In genomic region chr9:22119537-22120167, GRCh38 we compare ENCODE assay signal across 9 cellular contexts.
DNase-seq lines count a peak whose midpoint lies in the region; ATAC-seq, FAIRE-seq and TF ChIP-seq lines count a peak whose summit lies in the region.
"Had no signal": no experiment of that assay in that cellular context is flagged by ENCODE, and none has a peak within 500 bp of the region (broad histone marks: within the 10 kb centered on the region; RNA-seq: fewer than 3 reads in every experiment).

No MANE protein-coding gene starts in this region.

- H3K36me3 Mint-ChIP-seq in activated naive CD8-positive, alpha-beta T cell treated with anti-CD3 and anti-CD28 coated beads, Interleukin-2, amount 50 U/mL, for 24 hours (ENCODE audit: low read depth) = no peaks in the 10 kb centered on the region

- no peak for TF ChIP-seq RAD21 in HepG2 (CRISPR knock-in tag; IDR thresholded peaks at IDR 0.05)

- POLR2A ChIA-PET in HepG2 (lab: Yijun Ruan, JAX) = interaction anchor here (0.7 to 1.1 kb wide), 2 partner anchors 111 to 317 kb away, joined by 4 to 5 read pairs; partner anchors contain the start of genes CDKN2B and MTAP

- H3K9me3 ChIP-seq in HepG2 (ENCODE audit: low read length) = no peaks in the 10 kb centered on the region

- no peak overlapping the region for H2AFZ ChIP-seq in HepG2 (ENCODE audit: low read length)

- H4K20me1 ChIP-seq in HepG2 (ENCODE audit: insufficient read depth, low read length) = no peaks in the 10 kb centered on the region

- no peak for TF ChIP-seq POLR2A in HepG2 (IDR thresholded peaks at IDR 0.05; ENCODE audit: insufficient read depth in 1 of 2, low read depth in 2 of 2, low read length in 2 of 2)

- CTCF ChIA-PET in HepG2 (lab: Yijun Ruan, JAX; ENCODE audit: low intra/inter-chr PET ratio, low total read pairs) = interaction anchor here (3.5 kb wide), 1 partner anchor 306 kb away, joined by 20 read pairs; no protein-coding TSS in a partner anchor

- no peak for TF ChIP-seq EP300 in HepG2 (IDR thresholded peaks at IDR 0.05; ENCODE audit: low read depth in 2 of 2, low read length in 2 of 2)
- no peak for TF ChIP-seq EP300 in HepG2 (CRISPR knock-in tag; IDR thresholded peaks at IDR 0.05; ENCODE audit: borderline replicate concordance)

- peak; percentile 47 for DNase-seq in AG10803 (ENCODE audit: low read depth)
- no peak for DNase-seq in GM13977 (ENCODE audit: low spot score)
- DNase-seq in activated naive CD8-positive, alpha-beta T cell treated with anti-CD3 and anti-CD28 coated beads, Interleukin-2, amount 50 U/mL, for 24 hours = no peak
- peak; percentile 21 for DNase-seq in HepG2 (ENCODE audit: low spot score)
- no peak for DNase-seq in cerebellar nuclear complex (lab: John Stamatoyannopoulos, UW)

- H3K4me3 Mint-ChIP-seq in activated naive CD8-positive, alpha-beta T cell treated with anti-CD3 and anti-CD28 coated beads, Interleukin-2, amount 50 U/mL, for 24 hours = no peak overlapping the region
- H3K4me3 Mint-ChIP-seq: central memory CD8-positive, alpha-beta T cell had no signal

- BruUV-seq in HepG2 (replicated peaks; lab: Mats Ljungman, UMichigan) = no TSS peak

- peak; percentile 84 for ATAC-seq in HG03565 (IDR thresholded peaks at IDR 0.05; ENCODE audit: unreplicated experiment)
- peak; percentile 78 for ATAC-seq in activated naive CD8-positive, alpha-beta T cell treated with anti-CD3 and anti-CD28 coated beads, Interleukin-2, amount 50 U/mL, for 24 hours
- ATAC-seq in HepG2 = peak; percentile 74
- no peak for ATAC-seq in GM19023 (IDR thresholded peaks at IDR 0.05; ENCODE audit: unreplicated experiment)
- ATAC-seq in HG03045 (IDR thresholded peaks at IDR 0.05; ENCODE audit: unreplicated experiment) = no peak

- H3K79me2 ChIP-seq in HepG2 (ENCODE audit: insufficient read depth, low read length) = no peaks in the 10 kb centered on the region

- in situ Hi-C loops in GM13977 (cut with MboI; ENCODE audit: low pct_unique_long_range_greater_than_20kb, low sequenced_read_pairs, unreplicated experiment) (no loop called here), HepG2 (cut with HindIII; ENCODE audit: extremely low pct_ligation_motif_present, low pct_unique_long_range_greater_than_20kb) (loop anchor here (10.0 kb wide), 1 partner anchor 305 kb away; no protein-coding TSS in a partner anchor)

- WGBS in HepG2 (ENCODE audit: low lambda C conversion rate) = 8% methylated on average over 2 of the region's 3 CpGs

- H3K27me3 Mint-ChIP-seq in activated naive CD8-positive, alpha-beta T cell treated with anti-CD3 and anti-CD28 coated beads, Interleukin-2, amount 50 U/mL, for 24 hours = peaks cover 5% of the 10 kb centered on the region
- H3K27me3 Mint-ChIP-seq: central memory CD8-positive, alpha-beta T cell had no signal

- H3K4me1 Mint-ChIP-seq in activated naive CD8-positive, alpha-beta T cell treated with anti-CD3 and anti-CD28 coated beads, Interleukin-2, amount 50 U/mL, for 24 hours = no peaks in the 10 kb centered on the region
- H3K4me1 Mint-ChIP-seq: central memory CD8-positive, alpha-beta T cell had no signal

- no peak overlapping the region for H3K4me2 ChIP-seq in HepG2 (ENCODE audit: low read depth, low read length)

- no peak overlapping the region for H3K27ac Mint-ChIP-seq in activated naive CD8-positive, alpha-beta T cell treated with anti-CD3 and anti-CD28 coated beads, Interleukin-2, amount 50 U/mL, for 24 hours

- intact Hi-C loops in HepG2 (cut with micrococcal nuclease; ENCODE audit: unreplicated experiment) = loop anchor here (1.0 to 5.0 kb wide), 2 partner anchors 82 to 306 kb away; no protein-coding TSS in a partner anchor

- no peaks in the 10 kb centered on the region for H3K27me3 ChIP-seq in HepG2 (ENCODE audit: control insufficient read depth in 1 of 2, insufficient read depth in 2 of 2, low read length in 2 of 2)

- no peak overlapping the region for H3K27ac ChIP-seq in HepG2 (ENCODE audit: extremely low read length, insufficient read depth, low read length)

- no peaks in the 10 kb centered on the region for H3K9me3 Mint-ChIP-seq in activated naive CD8-positive, alpha-beta T cell treated with anti-CD3 and anti-CD28 coated beads, Interleukin-2, amount 50 U/mL, for 24 hours
- H3K9me3 Mint-ChIP-seq: central memory CD8-positive, alpha-beta T cell had no signal

- peaks cover 17% of the 10 kb centered on the region for H3K4me1 ChIP-seq in HepG2 (ENCODE audit: insufficient read depth, low read length)

- TF ChIP-seq CTCF in AG10803 (conservative IDR thresholded peaks at IDR 0.05; ENCODE audit: low read length) (peak; percentile 70), GM13977 (IDR thresholded peaks at IDR 0.05; ENCODE audit: extremely low read depth, insufficient read depth, missing control alignments) (peak; percentile 52), HepG2 (CRISPR knock-in tag; IDR thresholded peaks at IDR 0.05) (peak; percentile 60)

- H3K36me3 ChIP-seq in HepG2 (replicated peaks in 1 of 2; ENCODE audit: control insufficient read depth in 1 of 2, insufficient read depth in 2 of 2, low read length in 2 of 2) = no peaks in the 10 kb centered on the region

- FAIRE-seq in HepG2 (lab: Jason Lieb, UNC) = peak; percentile 66

- H3K4me3 ChIP-seq in AG10803 (ENCODE audit: low read length) (no peak overlapping the region), HepG2 (replicated peaks in 1 of 3; ENCODE audit: insufficient read depth in 1 of 3, low read depth in 2 of 3, low read length in 3 of 3) (no peak overlapping the region)

- H3K9ac ChIP-seq in HepG2 (ENCODE audit: insufficient read depth, low read depth, low read length) = no peak overlapping the region

TF ChIP-seq in HepG2, 621 proteins besides CTCF, POLR2A, EP300 and RAD21:
- no peak for TF ChIP-seq ZSCAN31 (CRISPR knock-in tag; IDR thresholded peaks at IDR 0.05; ENCODE audit: low read depth)
- TF ChIP-seq ZNF274 (CRISPR knock-in tag; IDR thresholded peaks at IDR 0.05) = no peak
- TF ChIP-seq SMARCE1 (IDR thresholded peaks at IDR 0.05; ENCODE audit: borderline replicate concordance) = no peak
- peak; percentile 18; the same call in 1 of the 2 replicates for TF ChIP-seq SMC3 (IDR thresholded peaks at IDR 0.05; ENCODE audit: low read length)
- TF ChIP-seq MIER2 (CRISPR knock-in tag; IDR thresholded peaks at IDR 0.05) = no peak
- TF ChIP-seq CREBL2 (CRISPR knock-in tag; IDR thresholded peaks at IDR 0.05; ENCODE audit: borderline replicate concordance) = no peak
- TF ChIP-seq MYNN (CRISPR knock-in tag; IDR thresholded peaks at IDR 0.05; ENCODE audit: low read depth) = no peak
- TF ChIP-seq ZBTB43 (CRISPR knock-in tag; conservative IDR thresholded peaks at IDR 0.05) = no peak
- TF ChIP-seq HOXA7 (CRISPR knock-in tag; IDR thresholded peaks at IDR 0.05) = no peak
- TF ChIP-seq RFXANK (CRISPR knock-in tag; IDR thresholded peaks at IDR 0.05) = no peak
- no peak for TF ChIP-seq MLX (CRISPR knock-in tag; IDR thresholded peaks at IDR 0.05)
- no peak for TF ChIP-seq U2AF1 (optimal IDR thresholded peaks at IDR 0.05; ENCODE audit: low read depth, low read length)
- peak; percentile 50 for TF ChIP-seq STAG1 (CRISPR knock-in tag; IDR thresholded peaks at IDR 0.05)
- TF ChIP-seq MEIS2 (CRISPR knock-in tag; IDR thresholded peaks at IDR 0.05) = no peak

Comparison
In these comparisons a context has a peak if more than half of its experiments do, and no peak if none do; other contexts are left out.
1. DNase-seq: peak in AG10803 (single experiment) and HepG2 (single experiment); none in GM13977 (single experiment), activated naive CD8-positive, alpha-beta T cell treated with anti-CD3 and anti-CD28 coated beads, Interleukin-2, amount 50 U/mL, for 24 hours (single experiment) and cerebellar nuclear complex (0 of 2).
2. ATAC-seq: peak in HG03565 (single experiment), activated naive CD8-positive, alpha-beta T cell treated with anti-CD3 and anti-CD28 coated beads, Interleukin-2, amount 50 U/mL, for 24 hours (single experiment) and HepG2 (single experiment); none in GM19023 (single experiment) and HG03045 (single experiment).
3. Peak in every context shown above with its lines, with median percentiles within 50 percentile points of each other: CTCF ChIP-seq.